In the genomic region with DNA sequence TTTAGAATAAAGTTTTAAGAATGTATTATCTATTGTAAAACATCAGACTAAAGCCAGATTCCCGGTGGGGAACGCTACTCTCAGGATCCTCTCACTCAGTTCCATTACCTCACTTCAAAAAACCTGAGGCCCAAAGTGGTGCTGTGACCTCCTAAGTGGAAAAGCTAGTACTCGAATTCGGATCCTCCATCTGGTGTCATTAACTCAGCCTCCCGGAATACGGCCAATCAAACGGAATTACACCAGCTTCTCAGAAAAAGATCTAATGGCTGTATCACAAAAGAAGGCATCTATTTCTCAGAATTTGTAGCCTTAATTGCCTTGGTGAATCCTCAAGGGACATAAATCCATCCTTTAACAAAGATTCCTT, we compare ENCODE assay signal across 1 cellular context.
TF ChIP-seq lines count a peak whose summit lies in the region.

No MANE protein-coding gene starts in this region.

TF ChIP-seq in endothelial cell of umbilical vein, 7 proteins besides CTCF, POLR2A, EP300 and RAD21 (continued from another document):
- TF ChIP-seq, protein P1, sequence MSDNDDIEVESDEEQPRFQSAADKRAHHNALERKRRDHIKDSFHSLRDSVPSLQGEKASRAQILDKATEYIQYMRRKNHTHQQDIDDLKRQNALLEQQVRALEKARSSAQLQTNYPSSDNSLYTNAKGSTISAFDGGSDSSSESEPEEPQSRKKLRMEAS (IDR thresholded peaks at IDR 0.05; ENCODE audit: insufficient read depth, insufficient read length), result no peak
- TF ChIP-seq POLR2AphosphoS5 (IDR thresholded peaks at IDR 0.05; ENCODE audit: insufficient read depth, low read depth, low read length) (no peak), EZH2 (IDR thresholded peaks at IDR 0.05; ENCODE audit: borderline replicate concordance, low read depth, low read length, severe bottlenecking) (no peak)
